Comparison of ENCODE assay signal across 1 cellular context in the genomic region with DNA sequence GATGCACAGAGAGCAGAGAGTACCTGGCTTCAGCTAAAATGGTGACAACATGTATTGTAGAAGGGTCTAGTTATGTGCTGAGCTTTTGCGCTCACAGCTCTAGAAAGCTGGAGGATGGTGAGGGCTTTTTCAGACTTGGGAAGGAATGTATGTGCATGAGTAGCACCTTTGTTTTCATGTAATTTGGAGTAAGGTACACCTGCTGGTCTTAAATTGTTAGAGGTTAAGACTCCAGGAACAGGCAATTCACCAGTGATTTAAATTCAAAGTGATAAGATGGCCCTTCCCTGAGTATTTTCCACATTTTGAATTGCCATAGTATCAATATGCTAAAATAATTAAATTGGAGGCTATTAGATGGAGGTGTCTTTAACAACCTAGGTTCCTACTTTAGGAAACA.
TF ChIP-seq lines count a peak whose summit lies in the region.

No MANE protein-coding gene starts in this region.

TF ChIP-seq in H1, 55 proteins besides CTCF, POLR2A, EP300 and RAD21 (continued from another document):
- TF ChIP-seq, protein P1, sequence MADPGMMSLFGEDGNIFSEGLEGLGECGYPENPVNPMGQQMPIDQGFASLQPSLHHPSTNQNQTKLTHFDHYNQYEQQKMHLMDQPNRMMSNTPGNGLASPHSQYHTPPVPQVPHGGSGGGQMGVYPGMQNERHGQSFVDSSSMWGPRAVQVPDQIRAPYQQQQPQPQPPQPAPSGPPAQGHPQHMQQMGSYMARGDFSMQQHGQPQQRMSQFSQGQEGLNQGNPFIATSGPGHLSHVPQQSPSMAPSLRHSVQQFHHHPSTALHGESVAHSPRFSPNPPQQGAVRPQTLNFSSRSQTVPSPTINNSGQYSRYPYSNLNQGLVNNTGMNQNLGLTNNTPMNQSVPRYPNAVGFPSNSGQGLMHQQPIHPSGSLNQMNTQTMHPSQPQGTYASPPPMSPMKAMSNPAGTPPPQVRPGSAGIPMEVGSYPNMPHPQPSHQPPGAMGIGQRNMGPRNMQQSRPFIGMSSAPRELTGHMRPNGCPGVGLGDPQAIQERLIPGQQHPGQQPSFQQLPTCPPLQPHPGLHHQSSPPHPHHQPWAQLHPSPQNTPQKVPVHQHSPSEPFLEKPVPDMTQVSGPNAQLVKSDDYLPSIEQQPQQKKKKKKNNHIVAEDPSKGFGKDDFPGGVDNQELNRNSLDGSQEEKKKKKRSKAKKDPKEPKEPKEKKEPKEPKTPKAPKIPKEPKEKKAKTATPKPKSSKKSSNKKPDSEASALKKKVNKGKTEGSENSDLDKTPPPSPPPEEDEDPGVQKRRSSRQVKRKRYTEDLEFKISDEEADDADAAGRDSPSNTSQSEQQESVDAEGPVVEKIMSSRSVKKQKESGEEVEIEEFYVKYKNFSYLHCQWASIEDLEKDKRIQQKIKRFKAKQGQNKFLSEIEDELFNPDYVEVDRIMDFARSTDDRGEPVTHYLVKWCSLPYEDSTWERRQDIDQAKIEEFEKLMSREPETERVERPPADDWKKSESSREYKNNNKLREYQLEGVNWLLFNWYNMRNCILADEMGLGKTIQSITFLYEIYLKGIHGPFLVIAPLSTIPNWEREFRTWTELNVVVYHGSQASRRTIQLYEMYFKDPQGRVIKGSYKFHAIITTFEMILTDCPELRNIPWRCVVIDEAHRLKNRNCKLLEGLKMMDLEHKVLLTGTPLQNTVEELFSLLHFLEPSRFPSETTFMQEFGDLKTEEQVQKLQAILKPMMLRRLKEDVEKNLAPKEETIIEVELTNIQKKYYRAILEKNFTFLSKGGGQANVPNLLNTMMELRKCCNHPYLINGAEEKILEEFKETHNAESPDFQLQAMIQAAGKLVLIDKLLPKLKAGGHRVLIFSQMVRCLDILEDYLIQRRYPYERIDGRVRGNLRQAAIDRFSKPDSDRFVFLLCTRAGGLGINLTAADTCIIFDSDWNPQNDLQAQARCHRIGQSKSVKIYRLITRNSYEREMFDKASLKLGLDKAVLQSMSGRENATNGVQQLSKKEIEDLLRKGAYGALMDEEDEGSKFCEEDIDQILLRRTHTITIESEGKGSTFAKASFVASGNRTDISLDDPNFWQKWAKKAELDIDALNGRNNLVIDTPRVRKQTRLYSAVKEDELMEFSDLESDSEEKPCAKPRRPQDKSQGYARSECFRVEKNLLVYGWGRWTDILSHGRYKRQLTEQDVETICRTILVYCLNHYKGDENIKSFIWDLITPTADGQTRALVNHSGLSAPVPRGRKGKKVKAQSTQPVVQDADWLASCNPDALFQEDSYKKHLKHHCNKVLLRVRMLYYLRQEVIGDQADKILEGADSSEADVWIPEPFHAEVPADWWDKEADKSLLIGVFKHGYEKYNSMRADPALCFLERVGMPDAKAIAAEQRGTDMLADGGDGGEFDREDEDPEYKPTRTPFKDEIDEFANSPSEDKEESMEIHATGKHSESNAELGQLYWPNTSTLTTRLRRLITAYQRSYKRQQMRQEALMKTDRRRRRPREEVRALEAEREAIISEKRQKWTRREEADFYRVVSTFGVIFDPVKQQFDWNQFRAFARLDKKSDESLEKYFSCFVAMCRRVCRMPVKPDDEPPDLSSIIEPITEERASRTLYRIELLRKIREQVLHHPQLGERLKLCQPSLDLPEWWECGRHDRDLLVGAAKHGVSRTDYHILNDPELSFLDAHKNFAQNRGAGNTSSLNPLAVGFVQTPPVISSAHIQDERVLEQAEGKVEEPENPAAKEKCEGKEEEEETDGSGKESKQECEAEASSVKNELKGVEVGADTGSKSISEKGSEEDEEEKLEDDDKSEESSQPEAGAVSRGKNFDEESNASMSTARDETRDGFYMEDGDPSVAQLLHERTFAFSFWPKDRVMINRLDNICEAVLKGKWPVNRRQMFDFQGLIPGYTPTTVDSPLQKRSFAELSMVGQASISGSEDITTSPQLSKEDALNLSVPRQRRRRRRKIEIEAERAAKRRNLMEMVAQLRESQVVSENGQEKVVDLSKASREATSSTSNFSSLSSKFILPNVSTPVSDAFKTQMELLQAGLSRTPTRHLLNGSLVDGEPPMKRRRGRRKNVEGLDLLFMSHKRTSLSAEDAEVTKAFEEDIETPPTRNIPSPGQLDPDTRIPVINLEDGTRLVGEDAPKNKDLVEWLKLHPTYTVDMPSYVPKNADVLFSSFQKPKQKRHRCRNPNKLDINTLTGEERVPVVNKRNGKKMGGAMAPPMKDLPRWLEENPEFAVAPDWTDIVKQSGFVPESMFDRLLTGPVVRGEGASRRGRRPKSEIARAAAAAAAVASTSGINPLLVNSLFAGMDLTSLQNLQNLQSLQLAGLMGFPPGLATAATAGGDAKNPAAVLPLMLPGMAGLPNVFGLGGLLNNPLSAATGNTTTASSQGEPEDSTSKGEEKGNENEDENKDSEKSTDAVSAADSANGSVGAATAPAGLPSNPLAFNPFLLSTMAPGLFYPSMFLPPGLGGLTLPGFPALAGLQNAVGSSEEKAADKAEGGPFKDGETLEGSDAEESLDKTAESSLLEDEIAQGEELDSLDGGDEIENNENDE (IDR thresholded peaks at IDR 0.05; ENCODE audit: insufficient replicate concordance, low read length), result peak; percentile 69
- TF ChIP-seq ATF3 (IDR thresholded peaks at IDR 0.05; ENCODE audit: insufficient read depth, low read depth, low read length), result no peak
- no peak for TF ChIP-seq SP4 (IDR thresholded peaks at IDR 0.05; ENCODE audit: low read length)
- TF ChIP-seq SAP30 (IDR thresholded peaks at IDR 0.05; ENCODE audit: insufficient read depth, insufficient replicate concordance, low read length), result no peak
- TF ChIP-seq NRF1 (IDR thresholded peaks at IDR 0.05; ENCODE audit: low read depth, low read length), result no peak
- TF ChIP-seq ASH2L (IDR thresholded peaks at IDR 0.05; ENCODE audit: low read length), result peak; percentile 12
